In genomic region chr1:84847253-84848247, GRCh38 we compare ENCODE assay signal across 8 cellular contexts. TPM values are rescaled to one million over a fixed set of nuclear protein-coding genes. Genes with fewer than 3 reads are reported as not detected.
DNase-seq lines count a peak whose midpoint lies in the region; ATAC-seq, FAIRE-seq and TF ChIP-seq lines count a peak whose summit lies in the region.

No MANE protein-coding gene starts in this region.

- TF ChIP-seq POLR2A in body of pancreas (IDR thresholded peaks at IDR 0.05) (no peak), testis (IDR thresholded peaks at IDR 0.05) (no peak)

- H3K27ac ChIP-seq in body of pancreas (no peak overlapping the region), testis (peak overlapping the region; percentile 36 to 39)

- H3K4me1 ChIP-seq in body of pancreas (peaks cover 24% of the 10 kb centered on the region), testis (peaks cover 11% of the 10 kb centered on the region)

- H3K4me3 ChIP-seq in body of pancreas (no peak overlapping the region), testis (no peak overlapping the region)

- H3K4me3 Mint-ChIP-seq in progenitor cell of endocrine pancreas (ENCODE audit: low read depth): no peak overlapping the region

- DNase-seq in DMS 273 (lab: John Stamatoyannopoulos, UW; ENCODE audit: unreplicated experiment) (peak; percentile 92), NCI-H446 treated with DMSO at 0.1 percent for 48 hours (lab: John Stamatoyannopoulos, UW) (peak; percentile 96), body of pancreas (peak; percentile 85 to 95 (median 94)), testis (peak; percentile 92), NCI-H2171 treated with DMSO at 0.1 percent for 48 hours (lab: John Stamatoyannopoulos, UW) (no peak), progenitor cell of endocrine pancreas (ENCODE audit: low spot score, unreplicated experiment) (no peak)

- no peak overlapping the region for H3K27ac Mint-ChIP-seq in progenitor cell of endocrine pancreas

- H3K4me1 Mint-ChIP-seq in progenitor cell of endocrine pancreas (ENCODE audit: low read depth): no peaks in the 10 kb centered on the region

- H3K9me3 ChIP-seq in body of pancreas: no peaks in the 10 kb centered on the region
- H3K9me3 ChIP-seq in testis: no peaks in the 10 kb centered on the region

- H3K27me3 ChIP-seq in body of pancreas (no peaks in the 10 kb centered on the region), testis (no peaks in the 10 kb centered on the region)

- no peaks in the 10 kb centered on the region for H3K27me3 Mint-ChIP-seq in progenitor cell of endocrine pancreas

- ATAC-seq in HG02763 (IDR thresholded peaks at IDR 0.05; ENCODE audit: unreplicated experiment) (peak; percentile 60), body of pancreas (peak; percentile 95)

- intact Hi-C loops in body of pancreas (cut with DNase I): no loop called here
- intact Hi-C loops in testis (cut with DNase I; ENCODE audit: low total_unique reads): no loop called here

- no peak for TF ChIP-seq CTCF in body of pancreas (IDR thresholded peaks at IDR 0.05)
- TF ChIP-seq CTCF in testis (IDR thresholded peaks at IDR 0.05): no peak
- TF ChIP-seq CTCF in progenitor cell of endocrine pancreas (IDR thresholded peaks at IDR 0.05; ENCODE audit: unreplicated experiment): no peak

- peak; percentile 98 for FAIRE-seq in islet of Langerhans (lab: Jason Lieb, UNC)

- 29 to 38% methylated on average over 5 of the region's 5 CpGs for WGBS in body of pancreas, 2 donors
- WGBS in testis, 2 donors: 50 to 62% methylated on average over 5 of the region's 5 CpGs

- H3K36me3 Mint-ChIP-seq in progenitor cell of endocrine pancreas (ENCODE audit: insufficient read depth): no peaks in the 10 kb centered on the region

- H3K9me3 Mint-ChIP-seq in progenitor cell of endocrine pancreas (ENCODE audit: low read depth): no peaks in the 10 kb centered on the region

- H3K36me3 ChIP-seq in body of pancreas (replicated peaks in 1 of 2; ENCODE audit: insufficient read depth in 1 of 2, low read depth in 2 of 2): no peaks in the 10 kb centered on the region
- H3K36me3 ChIP-seq in testis (ENCODE audit: low read depth, missing control alignments): no peaks in the 10 kb centered on the region

RNA-seq across cellular contexts. Expression of gene LPAR3, which starts 45.5 kb away (rescaled TPM):
- 10 to 100 TPM; 17.1 to 19.7 TPM for total RNA-seq in body of pancreas
- 10 to 100 TPM; 65.9 to 73.8 TPM for total RNA-seq in testis
- polyA plus RNA-seq in testis (ENCODE audit: insufficient read depth, low read depth, low replicate concordance): 23.3 TPM
- 4.3 and 5.1 TPM in 2 replicates for total RNA-seq in progenitor cell of endocrine pancreas

Comparison
In these comparisons a context has a peak if more than half of its experiments do, and no peak if none do; other contexts are left out.
1. DNase-seq: peak in DMS 273 (single experiment), NCI-H446 treated with DMSO at 0.1 percent for 48 hours (single experiment), body of pancreas (4 of 4) and testis (single experiment); none in NCI-H2171 treated with DMSO at 0.1 percent for 48 hours (single experiment) and progenitor cell of endocrine pancreas (single experiment).
2. H3K27ac ChIP-seq: peak in testis (2 of 2); none in body of pancreas (0 of 4).